14 cellular contexts compared by ENCODE assay signal in the genomic region with DNA sequence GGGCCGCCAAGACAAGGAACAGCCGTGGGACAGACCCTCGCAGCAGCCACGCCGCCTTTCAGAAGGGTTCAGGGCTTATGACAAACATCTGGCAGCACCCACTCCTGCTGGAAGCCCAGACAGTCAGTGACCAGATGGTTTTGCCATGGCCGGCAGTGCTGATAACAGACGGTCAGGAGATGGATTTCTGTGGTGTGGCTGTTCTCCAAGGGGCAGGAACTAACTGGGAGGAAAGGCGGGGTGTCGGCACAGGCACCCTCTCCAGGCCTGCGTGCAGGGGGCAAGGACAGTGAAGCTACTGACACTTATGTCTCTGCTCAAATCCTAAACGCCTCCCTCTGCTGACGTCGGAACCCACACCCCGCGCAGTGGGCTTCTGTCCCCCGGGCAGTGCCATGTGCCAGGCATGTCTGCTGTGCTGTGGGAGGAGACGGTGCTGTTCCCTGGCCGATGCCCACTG.
"Had no signal": no experiment of that assay in that cellular context is flagged by ENCODE, and none has a peak within 500 bp of the region (broad histone marks: within the 10 kb centered on the region; RNA-seq: fewer than 3 reads in every experiment).

No MANE protein-coding gene starts in this region.

- H3K4me1 Mint-ChIP-seq: activated CD4-positive, alpha-beta T cell treated with anti-CD3 and anti-CD28 coated beads, Interleukin-2, amount 10 ng/mL, durations not matched to agents 24 days and 14 days; activated T-helper 17 cell treated with anti-CD3 and anti-CD28 coated beads, Interleukin-2, amount 50 U/mL, for 72 hours; stimulated activated memory B cell treated with anti-CD40 and anti-IgM and Interleukin-4, amounts not matched to agents 10 μg/mL and 1 μg/mL and 100 μg/mL, for 72 hours had no signal

- ATAC-seq: activated T-helper 17 cell treated with anti-CD3 and anti-CD28 coated beads, Interleukin-2, amount 50 U/mL, for 72 hours had no signal

- H3K9me3 Mint-ChIP-seq: activated CD4-positive, alpha-beta T cell treated with anti-CD3 and anti-CD28 coated beads, Interleukin-2, amount 10 ng/mL, durations not matched to agents 24 days and 14 days; activated naive CD4-positive, alpha-beta T cell treated with anti-CD3 and anti-CD28 coated beads for 36 hours; activated T-helper 17 cell treated with anti-CD3 and anti-CD28 coated beads, Interleukin-2, amount 50 U/mL, for 72 hours; nephron progenitor cell; stimulated activated memory B cell treated with anti-CD40 and anti-IgM and Interleukin-4, amounts not matched to agents 10 μg/mL and 1 μg/mL and 100 μg/mL, for 72 hours had no signal

- H3K36me3 Mint-ChIP-seq: stimulated activated memory B cell treated with anti-CD40 and anti-IgM and Interleukin-4, amounts not matched to agents 10 μg/mL and 1 μg/mL and 100 μg/mL, for 72 hours had no signal

- H3K27ac Mint-ChIP-seq: activated CD4-positive, alpha-beta T cell treated with anti-CD3 and anti-CD28 coated beads, Interleukin-2, amount 10 ng/mL, durations not matched to agents 24 days and 14 days; activated naive CD4-positive, alpha-beta T cell treated with anti-CD3 and anti-CD28 coated beads for 36 hours; activated T-helper 17 cell treated with anti-CD3 and anti-CD28 coated beads, Interleukin-2, amount 50 U/mL, for 72 hours; nephron progenitor cell; stimulated activated memory B cell treated with anti-CD40 and anti-IgM and Interleukin-4, amounts not matched to agents 10 μg/mL and 1 μg/mL and 100 μg/mL, for 72 hours had no signal

- H3K27ac ChIP-seq: cardiac muscle cell, dorsolateral prefrontal cortex, ovary, tibial artery had no signal

- H3K27me3 ChIP-seq: cardiac muscle cell, dorsolateral prefrontal cortex, ovary had no signal

- H3K4me3 Mint-ChIP-seq: activated CD4-positive, alpha-beta T cell treated with anti-CD3 and anti-CD28 coated beads, Interleukin-2, amount 10 ng/mL, durations not matched to agents 24 days and 14 days; activated naive CD4-positive, alpha-beta T cell treated with anti-CD3 and anti-CD28 coated beads for 36 hours; activated T-helper 17 cell treated with anti-CD3 and anti-CD28 coated beads, Interleukin-2, amount 50 U/mL, for 72 hours; nephron progenitor cell; stimulated activated memory B cell treated with anti-CD40 and anti-IgM and Interleukin-4, amounts not matched to agents 10 μg/mL and 1 μg/mL and 100 μg/mL, for 72 hours had no signal

- H3K4me3 ChIP-seq: cardiac muscle cell, dorsolateral prefrontal cortex, ovary, tibial artery had no signal

- H3K36me3 ChIP-seq: cardiac muscle cell, ovary, tibial artery had no signal

- DNase-seq: activated CD4-positive, alpha-beta T cell treated with anti-CD3 and anti-CD28 coated beads, Interleukin-2, amount 10 ng/mL, durations not matched to agents 24 days and 14 days; activated CD4-positive, CD25-positive, alpha-beta regulatory T cell; activated CD8-positive, alpha-beta memory T cell treated with anti-CD3 and anti-CD28 coated beads for 24 hours; activated naive CD4-positive, alpha-beta T cell treated with anti-CD3 and anti-CD28 coated beads for 36 hours; dorsolateral prefrontal cortex; hippocampal formation; mesenchymal stem cell; nephron progenitor cell; ovary; stimulated activated CD4-positive, alpha-beta T cell treated with anti-CD3 and anti-CD28 coated beads, Interleukin-2, amount 100 ng/mL, for 48 hours had no signal

- H3K4me1 ChIP-seq: tibial artery had no signal

- H3K9me3 ChIP-seq: ovary had no signal

- H3K27me3 Mint-ChIP-seq: activated CD4-positive, alpha-beta T cell treated with anti-CD3 and anti-CD28 coated beads, Interleukin-2, amount 10 ng/mL, durations not matched to agents 24 days and 14 days; activated T-helper 17 cell treated with anti-CD3 and anti-CD28 coated beads, Interleukin-2, amount 50 U/mL, for 72 hours; stimulated activated memory B cell treated with anti-CD40 and anti-IgM and Interleukin-4, amounts not matched to agents 10 μg/mL and 1 μg/mL and 100 μg/mL, for 72 hours had no signal
